Comparison of ENCODE assay signal across 36 cellular contexts in the genomic region with DNA sequence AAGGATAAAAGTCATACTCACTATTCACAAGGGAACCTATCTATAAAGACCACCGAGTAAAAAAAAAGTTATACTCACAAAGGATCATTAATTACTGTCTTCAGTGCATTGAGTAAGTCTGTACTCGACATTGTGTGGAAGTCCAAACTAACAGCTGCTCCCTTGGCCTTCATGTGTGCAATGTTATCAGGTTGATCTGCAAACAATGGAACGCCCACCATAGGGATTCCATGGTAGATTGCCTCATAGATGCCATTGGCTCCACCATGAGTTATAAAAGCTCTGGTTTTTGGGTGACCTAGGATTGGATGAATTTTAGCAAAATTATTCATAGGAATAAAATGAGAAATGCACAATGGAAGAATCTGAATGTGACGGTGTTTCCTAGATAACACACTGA. TPM values are rescaled to one million over a fixed set of nuclear protein-coding genes. Genes with fewer than 3 reads are reported as not detected.
"Had no signal": no experiment of that assay in that cellular context is flagged by ENCODE, and none has a peak within 500 bp of the region (broad histone marks: within the 10 kb centered on the region; RNA-seq: fewer than 3 reads in every experiment).

No MANE protein-coding gene starts in this region.

- DNase-seq: activated CD4-positive, alpha-beta T cell treated with anti-CD3 and anti-CD28 coated beads for 1 hour; activated CD4-positive, alpha-beta T cell treated with anti-CD3 and anti-CD28 coated beads for 48 hours; activated CD4-positive, CD25-positive, alpha-beta regulatory T cell; activated CD8-positive, alpha-beta T cell treated with anti-CD3 and anti-CD28 coated beads for 36 hours; activated gamma-delta T cell; activated naive CD4-positive, alpha-beta T cell treated with Interleukin-2 at 50 U/mL for 16 hours; activated naive CD8-positive, alpha-beta T cell treated with anti-CD3 and anti-CD28 coated beads, Interleukin-2, amount 10 ng/mL, durations not matched to agents 7 days and 5 days; activated T-cell treated with anti-CD3 and anti-CD28 coated beads, Interleukin-2, amount 50 U/mL, for 24 hours; amygdala; body of pancreas; KG1; MM.1S; MV-4-11; NCI-H1092; NCI-H1436 treated with DMSO at 0.1 percent for 48 hours; NCI-H187 treated with DMSO at 0.1 percent for 48 hours; NCI-H2081; NCI-H345; NCI-H524 treated with DMSO at 0.1 percent for 48 hours; NK-92 treated with Interleukin-12 subunit alpha and Interleukin-12 subunit beta, amount 100 ng/mL, for 24 hours; PC-3; Peyer's patch; RPMI8226; SIG-M5; SW 1271; T1000; WERI-Rb-1 had no signal

- H3K27me3 ChIP-seq: ascending aorta, body of pancreas, breast epithelium, Peyer's patch had no signal

- H3K27ac ChIP-seq: ascending aorta, body of pancreas, breast epithelium, Peyer's patch, WERI-Rb-1 had no signal

- H3K36me3 ChIP-seq: ascending aorta, breast epithelium, Peyer's patch, WERI-Rb-1 had no signal

- H3K4me3 ChIP-seq: ascending aorta, body of pancreas, breast epithelium, Peyer's patch had no signal

- ATAC-seq: activated CD8-positive, alpha-beta T cell treated with anti-CD3 and anti-CD28 coated beads for 36 hours; body of pancreas; PC-3 had no signal

- H3K4me1 ChIP-seq: ascending aorta, body of pancreas, breast epithelium, Peyer's patch had no signal

RNA-seq across cellular contexts. Expression of gene UGT2B4, which starts 10.6 kb away (rescaled TPM):
- total RNA-seq: activated CD8-positive, alpha-beta memory T cell treated with anti-CD3 and anti-CD28 coated beads for 36 hours; activated CD8-positive, alpha-beta T cell treated with anti-CD3 and anti-CD28 coated beads for 36 hours; activated naive CD8-positive, alpha-beta T cell treated with anti-CD3 and anti-CD28 coated beads, Interleukin-2, amount 10 ng/mL, durations not matched to agents 7 days and 5 days; activated T-helper 2 cell treated with anti-CD3 and anti-CD28 coated beads, Interferon-gamma antibody, Interleukin-2, Interleukin-4, amounts not matched to agents 10 μg/mL and 5 μg/mL and 100 μg/mL, durations not matched to agents 14 hours and 24 hours and 36 hours; body of pancreas; breast epithelium; cardiac septum; LHCN-M2; NCI-H460; PC-3; Peyer's patch; T-helper 1 cell treated with Interleukin-12 subunit alpha and Interleukin-12 subunit beta and Interleukin-4 antibody, amounts not matched to agents 30 ng/mL and 1 ng/mL, for 36 hours; T-helper 2 cell treated with Interferon-gamma antibody and Interleukin-4, amounts not matched to agents 100 ng/mL and 5 ng/mL, for 36 hours had no signal
